In the genomic region with DNA sequence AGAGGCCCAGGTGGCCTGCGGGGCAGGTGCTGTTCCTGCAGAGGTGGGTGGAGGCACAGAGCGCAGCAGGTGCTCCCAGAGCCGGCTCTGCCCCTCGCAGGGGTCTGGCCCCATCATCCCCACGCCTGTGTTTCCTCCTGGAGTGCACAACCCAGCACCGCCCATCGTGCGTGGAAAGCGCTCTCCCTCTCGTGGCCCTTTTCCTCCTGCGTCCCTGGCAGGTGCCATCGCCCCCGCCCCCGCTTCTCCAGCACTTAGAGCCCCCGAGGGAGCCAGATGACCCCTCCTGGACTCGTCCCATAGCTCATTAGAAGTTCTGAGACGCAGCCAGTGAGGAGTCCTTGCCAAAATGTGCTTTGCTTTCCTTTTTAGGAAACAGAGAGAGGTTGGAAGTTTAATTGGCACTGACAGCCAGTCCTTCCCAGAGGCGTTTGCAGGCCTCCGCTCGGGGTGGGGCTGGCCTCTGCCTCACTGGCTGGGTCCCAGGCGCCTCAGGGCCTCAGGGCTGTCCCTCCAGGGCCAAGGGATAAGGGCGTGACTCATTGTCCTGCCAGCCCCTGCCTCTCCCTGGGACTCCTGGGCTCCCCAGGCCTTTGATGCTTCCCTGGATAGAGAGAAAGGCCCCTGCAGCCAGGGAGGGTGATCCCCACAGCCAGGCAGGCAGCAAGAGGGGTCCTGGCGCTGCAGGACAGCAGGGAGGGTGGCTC, we compare ENCODE assay signal across 10 cellular contexts. TPM values are rescaled to one million over a fixed set of nuclear protein-coding genes. Genes with fewer than 3 reads are reported as not detected.
DNase-seq lines count a peak whose midpoint lies in the region; ATAC-seq and TF ChIP-seq lines count a peak whose summit lies in the region.
"Had no signal": no experiment of that assay in that cellular context is flagged by ENCODE, and none has a peak within 500 bp of the region (broad histone marks: within the 10 kb centered on the region; RNA-seq: fewer than 3 reads in every experiment).

No MANE protein-coding gene starts in this region.

- H3K27ac ChIP-seq in WERI-Rb-1 = peak overlapping the region; percentile 63

- CTCF ChIA-PET in GM10248 (lab: Yijun Ruan, JAX) = interaction anchor here (2.0 kb wide), 1 partner anchor 11 kb away, joined by 7 read pairs; no protein-coding TSS in a partner anchor

- H3K4me3 ChIP-seq in WERI-Rb-1 (ENCODE audit: low read depth, low read length) = no peak overlapping the region

- POLR2A ChIA-PET in GM10248 (lab: Yijun Ruan, JAX) = no interaction called here

- H3K27me3 ChIP-seq in WERI-Rb-1 (ENCODE audit: insufficient read depth, low read depth, severe bottlenecking) = no peaks in the 10 kb centered on the region

- no peak for TF ChIP-seq CTCF in WERI-Rb-1 (IDR thresholded peaks at IDR 0.05; ENCODE audit: low read depth, low read length)
- no peak for TF ChIP-seq CTCF in GM10248 (IDR thresholded peaks at IDR 0.05; ENCODE audit: control extremely low read depth, extremely low read depth, low read depth, missing control alignments)

- intact Hi-C loops in left cardiac atrium (cut with DNase I) = loop anchor here in 1 of 2 donors (10.0 kb wide), 1 partner anchor 85 kb away; no protein-coding TSS in a partner anchor

- H3K9me3 ChIP-seq in WERI-Rb-1 (ENCODE audit: severe bottlenecking) = no peaks in the 10 kb centered on the region

- DNase-seq in COR-L47 (lab: John Stamatoyannopoulos, UW) (peak; percentile 41), WERI-Rb-1 (no peak), left cardiac atrium (peak; percentile 91), putamen (ENCODE audit: low spot score) (peak; percentile 48), GM10248 (ENCODE audit: extremely low spot score) (no peak), NCI-H524 (lab: John Stamatoyannopoulos, UW) (no peak)
- no peak for DNase-seq in central memory CD4-positive, alpha-beta T cell
- DNase-seq: GF-D8, NCI-H1048 had no signal

- H3K36me3 ChIP-seq in WERI-Rb-1 = peaks cover 19% of the 10 kb centered on the region

- ATAC-seq in left cardiac atrium (peak; percentile 94), HG03520 (IDR thresholded peaks at IDR 0.05; ENCODE audit: unreplicated experiment) (no peak)

RNA-seq across cellular contexts. Expression of gene CHMP6, which starts 32.2 kb away (rescaled TPM):
- total RNA-seq in left cardiac atrium = 10 to 100 TPM; 17.4 to 19.1 TPM

Comparison
In these comparisons a context has a peak if more than half of its experiments do, and no peak if none do; other contexts are left out.
1. DNase-seq: peak in COR-L47 (single experiment), left cardiac atrium (single experiment) and putamen (single experiment); none in WERI-Rb-1 (single experiment), GM10248 (single experiment), central memory CD4-positive, alpha-beta T cell (single experiment) and NCI-H524 (0 of 2).